ENCODE assay signal across 18 cellular contexts in genomic region chr4:16136321-16136720, GRCh38. TPM values are rescaled to one million over a fixed set of nuclear protein-coding genes. Genes with fewer than 3 reads are reported as not detected.
"Had no signal": no experiment of that assay in that cellular context is flagged by ENCODE, and none has a peak within 500 bp of the region (broad histone marks: within the 10 kb centered on the region; RNA-seq: fewer than 3 reads in every experiment).

No MANE protein-coding gene starts in this region.

- ATAC-seq: gastroesophageal sphincter; left lung; naive thymus-derived CD8-positive, alpha-beta T cell; sciatic nerve had no signal

- DNase-seq: cerebellar nuclear complex; colonic mucosa; dermis blood vessel endothelial cell; foreskin fibroblast; immature natural killer cell; left lung; midbrain; naive thymus-derived CD8-positive, alpha-beta T cell; posterior cingulate gyrus; stimulated activated naive CD4-positive, alpha-beta T cell; stomach; substantia nigra; transverse colon had no signal

RNA-seq across cellular contexts. Expression of gene PROM1, which starts 52.5 kb away (rescaled TPM):
- total RNA-seq: naive thymus-derived CD8-positive, alpha-beta T cell; osteocyte; pulmonary artery endothelial cell had no signal
- polyA plus RNA-seq: keratinocyte; naive thymus-derived CD8-positive, alpha-beta T cell had no signal
